Comparison of ENCODE assay signal across 10 cellular contexts in genomic region chr10:58264780-58265179, GRCh38. TPM values are rescaled to one million over a fixed set of nuclear protein-coding genes. Genes with fewer than 3 reads are reported as not detected.
A peak's percentile ranks its signal among the peaks of the same experiment; 100 is the strongest.
DNase-seq lines count a peak whose midpoint lies in the region; ATAC-seq and TF ChIP-seq lines count a peak whose summit lies in the region.
"Had no signal": no experiment of that assay in that cellular context is flagged by ENCODE, and none has a peak within 500 bp of the region (broad histone marks: within the 10 kb centered on the region; RNA-seq: fewer than 3 reads in every experiment).

No MANE protein-coding gene starts in this region.

- peaks cover 21% of the 10 kb centered on the region for H3K4me1 ChIP-seq in neural progenitor cell

- peaks cover 8% of the 10 kb centered on the region for H3K27me3 ChIP-seq in neural progenitor cell

- H4K20me1 ChIP-seq in neural progenitor cell (ENCODE audit: low read depth) = peaks cover 5% of the 10 kb centered on the region

- H3K27ac Mint-ChIP-seq in activated naive CD8-positive, alpha-beta T cell treated with anti-CD3 and anti-CD28 coated beads, Interleukin-2, amount 10 ng/mL, durations not matched to agents 7 days and 5 days = peak overlapping the region; percentile 44
- no peak overlapping the region for H3K27ac Mint-ChIP-seq in neural progenitor cell

- peak; percentile 0 for DNase-seq in DMS 273 (lab: John Stamatoyannopoulos, UW; ENCODE audit: unreplicated experiment)
- DNase-seq in DMS 273 treated with DMSO at 0.1 percent for 48 hours (lab: John Stamatoyannopoulos, UW) = no peak
- DNase-seq in NCI-H526 treated with DMSO at 0.1 percent for 48 hours (lab: John Stamatoyannopoulos, UW) = peak; percentile 10
- no peak for DNase-seq in activated naive CD8-positive, alpha-beta T cell treated with anti-CD3 and anti-CD28 coated beads, Interleukin-2, amount 10 ng/mL, durations not matched to agents 7 days and 5 days
- DNase-seq in neural progenitor cell (ENCODE audit: low spot score) = no peak
- no peak for DNase-seq in NCI-H187 treated with DMSO at 0.1 percent for 48 hours (lab: John Stamatoyannopoulos, UW)

- H3K9me3 ChIP-seq in neural progenitor cell (ENCODE audit: low read depth) = no peaks in the 10 kb centered on the region

- no peak overlapping the region for H3K27ac ChIP-seq in neural progenitor cell
- H3K27ac ChIP-seq: 22Rv1, epithelial cell of prostate had no signal

- no peak overlapping the region for H3K9ac ChIP-seq in neural progenitor cell

- peak overlapping the region; percentile 94 for H3K4me2 ChIP-seq in neural progenitor cell

- H3K27me3 Mint-ChIP-seq in activated naive CD8-positive, alpha-beta T cell treated with anti-CD3 and anti-CD28 coated beads, Interleukin-2, amount 10 ng/mL, durations not matched to agents 7 days and 5 days = no peaks in the 10 kb centered on the region
- peaks cover 5% of the 10 kb centered on the region for H3K27me3 Mint-ChIP-seq in neural progenitor cell (ENCODE audit: insufficient read depth, low read depth)

- peak overlapping the region; percentile 93 for H3K4me3 Mint-ChIP-seq in activated naive CD8-positive, alpha-beta T cell treated with anti-CD3 and anti-CD28 coated beads, Interleukin-2, amount 10 ng/mL, durations not matched to agents 7 days and 5 days
- peak overlapping the region; percentile 46 for H3K4me3 Mint-ChIP-seq in neural progenitor cell

- no peak overlapping the region for H2AFZ ChIP-seq in neural progenitor cell (replicated peaks)

- H3K4me1 Mint-ChIP-seq in activated naive CD8-positive, alpha-beta T cell treated with anti-CD3 and anti-CD28 coated beads, Interleukin-2, amount 10 ng/mL, durations not matched to agents 7 days and 5 days = peaks cover 30% of the 10 kb centered on the region
- H3K4me1 Mint-ChIP-seq in neural progenitor cell = peaks cover 23% of the 10 kb centered on the region

- no peak overlapping the region for H3K4me3 ChIP-seq in neural progenitor cell

- H3F3A ChIP-seq in neural progenitor cell (ENCODE audit: low read depth) = peaks cover 19% of the 10 kb centered on the region

- no peaks in the 10 kb centered on the region for H3K36me3 ChIP-seq in neural progenitor cell

- POLR2A ChIA-PET in activated naive CD8-positive, alpha-beta T cell treated with anti-CD3 and anti-CD28 coated beads, Interleukin-2, amount 10 ng/mL, durations not matched to agents 7 days and 5 days (lab: Charles Lee) = no interaction called here

- ATAC-seq in activated naive CD8-positive, alpha-beta T cell treated with anti-CD3 and anti-CD28 coated beads, Interleukin-2, amount 10 ng/mL, durations not matched to agents 7 days and 5 days (ENCODE audit: low read depth) = no peak
- ATAC-seq in GM18502 (IDR thresholded peaks at IDR 0.05; ENCODE audit: poor library complexity, unreplicated experiment) (no peak), HG03342 (IDR thresholded peaks at IDR 0.05; ENCODE audit: unreplicated experiment) (no peak)

- peaks cover 3% of the 10 kb centered on the region for H3K36me3 Mint-ChIP-seq in activated naive CD8-positive, alpha-beta T cell treated with anti-CD3 and anti-CD28 coated beads, Interleukin-2, amount 10 ng/mL, durations not matched to agents 7 days and 5 days
- no peaks in the 10 kb centered on the region for H3K36me3 Mint-ChIP-seq in neural progenitor cell

- no peak for TF ChIP-seq CTCF in neural progenitor cell (IDR thresholded peaks at IDR 0.05)

- H3K79me2 ChIP-seq in neural progenitor cell (ENCODE audit: low read depth) = peaks cover 39% of the 10 kb centered on the region

- no peaks in the 10 kb centered on the region for H3K9me3 Mint-ChIP-seq in activated naive CD8-positive, alpha-beta T cell treated with anti-CD3 and anti-CD28 coated beads, Interleukin-2, amount 10 ng/mL, durations not matched to agents 7 days and 5 days
- peaks cover 5% of the 10 kb centered on the region for H3K9me3 Mint-ChIP-seq in neural progenitor cell

RNA-seq across cellular contexts. Expression of gene IPMK, which starts 2.9 kb away (rescaled TPM):
- total RNA-seq in activated naive CD8-positive, alpha-beta T cell treated with anti-CD3 and anti-CD28 coated beads, Interleukin-2, amount 10 ng/mL, durations not matched to agents 7 days and 5 days = 1 to 10 TPM; 6.7 to 7.0 TPM
- 8.6 and 14.3 TPM in 2 replicates for total RNA-seq in neural progenitor cell (ENCODE audit: low replicate concordance)

RNA-seq across cellular contexts. Expression of gene CISD1, which starts 4.2 kb away (rescaled TPM):
- 10 to 100 TPM; 23.9 to 25.8 TPM for total RNA-seq in activated naive CD8-positive, alpha-beta T cell treated with anti-CD3 and anti-CD28 coated beads, Interleukin-2, amount 10 ng/mL, durations not matched to agents 7 days and 5 days
- 16.3 and 27.6 TPM in 2 replicates for total RNA-seq in neural progenitor cell (ENCODE audit: low replicate concordance)

Comparison
In these comparisons a context has a peak if more than half of its experiments do, and no peak if none do; other contexts are left out.
1. DNase-seq: peak in DMS 273 (single experiment) and NCI-H526 treated with DMSO at 0.1 percent for 48 hours (single experiment); none in DMS 273 treated with DMSO at 0.1 percent for 48 hours (single experiment), activated naive CD8-positive, alpha-beta T cell treated with anti-CD3 and anti-CD28 coated beads, Interleukin-2, amount 10 ng/mL, durations not matched to agents 7 days and 5 days (single experiment), neural progenitor cell (single experiment) and NCI-H187 treated with DMSO at 0.1 percent for 48 hours (single experiment).